Comparison of ENCODE assay signal across 14 cellular contexts in the genomic region with DNA sequence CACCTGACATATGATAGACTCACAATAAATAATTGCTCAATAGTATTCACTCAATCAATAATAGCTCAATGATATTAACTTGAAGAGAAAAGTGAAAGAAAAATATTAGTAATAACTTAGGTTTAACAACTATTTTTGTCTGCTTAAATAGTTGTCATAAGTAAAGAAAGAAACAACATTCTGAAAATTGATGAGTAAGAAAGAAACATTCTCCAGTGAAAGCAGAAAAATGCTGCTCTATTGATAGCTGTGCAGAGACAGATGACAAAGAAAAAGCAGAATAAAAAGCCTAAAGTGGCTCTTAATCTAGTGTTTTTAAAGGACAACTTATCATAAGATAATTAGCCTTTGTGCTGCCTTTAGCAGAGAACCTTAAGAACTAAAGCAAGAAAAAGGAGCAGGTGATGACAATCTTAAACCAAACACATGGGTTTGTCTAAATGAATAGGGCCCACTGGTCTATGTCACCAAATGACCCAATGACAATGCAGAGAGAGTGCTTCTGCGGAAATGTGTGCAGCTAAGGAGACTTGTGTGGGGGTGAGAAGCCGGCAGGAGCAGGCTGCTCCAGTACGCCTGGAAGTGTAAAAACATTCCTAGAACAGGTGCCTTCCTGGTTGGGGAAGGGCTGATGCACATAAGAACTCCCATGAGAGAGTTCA. TPM values are rescaled to one million over a fixed set of nuclear protein-coding genes. Genes with fewer than 3 reads are reported as not detected.
DNase-seq lines count a peak whose midpoint lies in the region; ATAC-seq, FAIRE-seq and TF ChIP-seq lines count a peak whose summit lies in the region.
"Had no signal": no experiment of that assay in that cellular context is flagged by ENCODE, and none has a peak within 500 bp of the region (broad histone marks: within the 10 kb centered on the region; RNA-seq: fewer than 3 reads in every experiment).

No MANE protein-coding gene starts in this region.

- TF ChIP-seq EP300 in GM12878 (IDR thresholded peaks at IDR 0.05; ENCODE audit: borderline replicate concordance in 1 of 2, control insufficient read depth in 1 of 2, low read depth in 2 of 2, low read length in 2 of 2): no peak

- CTCF ChIA-PET in GM12878 (lab: Yijun Ruan, JAX): interaction anchor here (0.6 to 2.0 kb wide), 3 partner anchors 9 to 172 kb away, joined by 3 to 7 read pairs (median 3); no protein-coding TSS in a partner anchor

- POLR2A ChIA-PET in GM12878 (lab: Charles Lee): interaction anchor here (0.5 to 0.6 kb wide), 2 partner anchors 142 to 179 kb away, joined by 3 to 4 read pairs; no protein-coding TSS in a partner anchor

- H3K27me3 ChIP-seq in GM12878 (replicated peaks in 1 of 2; ENCODE audit: control insufficient read depth in 2 of 2, insufficient read depth in 2 of 2, low read length in 1 of 2) (no peaks in the 10 kb centered on the region; a peak in 1 of 4 replicates), BE2C (no peaks in the 10 kb centered on the region), adrenal gland (no peaks in the 10 kb centered on the region)

- in situ Hi-C loops in GM12878 (cut with MboI): no loop called here

- no TSS peak for BruUV-seq in GM12878 (replicated peaks; lab: Mats Ljungman, UMichigan)

- ATAC-seq in GM18870 (IDR thresholded peaks at IDR 0.05; ENCODE audit: unreplicated experiment) (peak; percentile 82), GM21723 (IDR thresholded peaks at IDR 0.05; ENCODE audit: unreplicated experiment) (peak; percentile 78), HG03135 (IDR thresholded peaks at IDR 0.05; ENCODE audit: unreplicated experiment) (peak; percentile 53), GM12878 (peak; percentile 69), GM21825 (IDR thresholded peaks at IDR 0.05; ENCODE audit: unreplicated experiment) (no peak)
- ATAC-seq: naive thymus-derived CD4-positive, alpha-beta T cell had no signal

- no peak for TF ChIP-seq RAD21 in GM12878 (IDR thresholded peaks at IDR 0.05; ENCODE audit: insufficient read depth, low read depth, low read length)

- H2AFZ ChIP-seq in GM12878 (ENCODE audit: control insufficient read depth, low read depth, low read length): peak overlapping the region; percentile 14; the same call in 1 of the 2 replicates

- H3K4me2 ChIP-seq in GM12878 (ENCODE audit: control insufficient read depth, insufficient read depth): peak overlapping the region; percentile 76

- TF ChIP-seq CTCF in GM12878 (IDR thresholded peaks at IDR 0.05 in 2 of 3, conservative IDR thresholded peaks at IDR 0.05 in 1 of 3; ENCODE audit: control insufficient read depth in 2 of 3, extremely low read depth in 1 of 3, insufficient read depth in 1 of 3, low read depth in 3 of 3, low read length in 3 of 3): no peak
- no peak for TF ChIP-seq CTCF in BE2C (IDR thresholded peaks at IDR 0.05; ENCODE audit: low read depth, low read length)
- TF ChIP-seq CTCF in adrenal gland (IDR thresholded peaks at IDR 0.05): no peak

- RAD21 ChIA-PET in GM12878 (lab: Charles Lee; ENCODE audit: unreplicated experiment): interaction anchor here (0.6 kb wide), 1 partner anchor 8 kb away, joined by 7 read pairs; no protein-coding TSS in a partner anchor

- peak; percentile 71 for FAIRE-seq in GM12878 (lab: Jason Lieb, UNC)

- peak overlapping the region; percentile 9; the same call in 1 of the 2 replicates for H3K9ac ChIP-seq in GM12878 (ENCODE audit: control insufficient read depth, insufficient read depth, low read length)

- no peaks in the 10 kb centered on the region for H3K36me3 ChIP-seq in GM12878 (ENCODE audit: control insufficient read depth in 2 of 2, insufficient read depth in 2 of 2, low read length in 1 of 2)
- H3K36me3 ChIP-seq in BE2C: no peaks in the 10 kb centered on the region
- no peaks in the 10 kb centered on the region for H3K36me3 ChIP-seq in adrenal gland (replicated peaks in 1 of 2)

- H3K4me1 ChIP-seq in GM12878 (ENCODE audit: control insufficient read depth, insufficient read depth, low read length): peaks cover 22% of the 10 kb centered on the region
- no peaks in the 10 kb centered on the region for H3K4me1 ChIP-seq in BE2C
- H3K4me1 ChIP-seq in adrenal gland (replicated peaks in 1 of 2): no peaks in the 10 kb centered on the region

- H4K20me1 ChIP-seq in GM12878 (ENCODE audit: control insufficient read depth, insufficient read depth): no peaks in the 10 kb centered on the region

- H3K27ac ChIP-seq in GM12878 (ENCODE audit: control insufficient read depth, insufficient read depth) (peak overlapping the region; percentile 62), adrenal gland (no peak overlapping the region)
- H3K27ac ChIP-seq: RWPE1 had no signal

- 2% methylated on average over 3 of the region's 3 CpGs for WGBS in GM12878 (ENCODE audit: insufficient coverage, insufficient replicate concordance, low lambda C conversion rate, missing lambda C conversion rate)
- WGBS in adrenal gland, 4 donors: 85 to 95% (median 94%) methylated on average over 3 of the region's 3 CpGs

- TF ChIP-seq POLR2A in GM12878 (IDR thresholded peaks at IDR 0.05; ENCODE audit: low read depth, low read length) (no peak), adrenal gland (IDR thresholded peaks at IDR 0.05) (no peak)

- intact Hi-C loops in GM12878 (cut with micrococcal nuclease; ENCODE audit: unreplicated experiment) (no loop called here), adrenal gland (cut with DNase I) (no loop called here)

- H3K9me3 ChIP-seq in GM12878 (replicated peaks; ENCODE audit: control insufficient read depth, insufficient read depth, low read length): no peaks in the 10 kb centered on the region
- no peaks in the 10 kb centered on the region for H3K9me3 ChIP-seq in BE2C
- H3K9me3 ChIP-seq in adrenal gland (replicated peaks in 1 of 3): no peaks in the 10 kb centered on the region

- SMC1A ChIA-PET in GM12878 (lab: Charles Lee; ENCODE audit: uncharacterized antibody, unreplicated experiment): interaction anchor here (1.1 kb wide), 1 partner anchor 792 kb away, joined by 3 read pairs; no protein-coding TSS in a partner anchor

- DNase-seq in GM12878 (ENCODE audit: low read depth, low spot score): no peak
- DNase-seq in BE2C: no peak
- DNase-seq in adrenal gland: no peak
- no peak for DNase-seq in NCI-H2081 (lab: John Stamatoyannopoulos, UW)
- DNase-seq: activated CD4-positive, alpha-beta memory T cell treated with anti-CD3 and anti-CD28 coated beads for 36 hours; activated effector memory CD4-positive, alpha-beta T cell treated with Interleukin-2 at 50 U/mL for 16 hours; effector CD8-positive, alpha-beta T cell; GF-D8; naive thymus-derived CD4-positive, alpha-beta T cell had no signal

- H3K79me2 ChIP-seq in GM12878 (ENCODE audit: control insufficient read depth, insufficient read depth, low read length): no peaks in the 10 kb centered on the region

- H3K4me3 ChIP-seq in GM12878 (no peak overlapping the region), BE2C (ENCODE audit: low read depth, low read length) (no peak overlapping the region), adrenal gland (no peak overlapping the region)

TF ChIP-seq in GM12878, 131 proteins besides CTCF, POLR2A, EP300 and RAD21 (continues in another document):
- TF ChIP-seq, protein P1, sequence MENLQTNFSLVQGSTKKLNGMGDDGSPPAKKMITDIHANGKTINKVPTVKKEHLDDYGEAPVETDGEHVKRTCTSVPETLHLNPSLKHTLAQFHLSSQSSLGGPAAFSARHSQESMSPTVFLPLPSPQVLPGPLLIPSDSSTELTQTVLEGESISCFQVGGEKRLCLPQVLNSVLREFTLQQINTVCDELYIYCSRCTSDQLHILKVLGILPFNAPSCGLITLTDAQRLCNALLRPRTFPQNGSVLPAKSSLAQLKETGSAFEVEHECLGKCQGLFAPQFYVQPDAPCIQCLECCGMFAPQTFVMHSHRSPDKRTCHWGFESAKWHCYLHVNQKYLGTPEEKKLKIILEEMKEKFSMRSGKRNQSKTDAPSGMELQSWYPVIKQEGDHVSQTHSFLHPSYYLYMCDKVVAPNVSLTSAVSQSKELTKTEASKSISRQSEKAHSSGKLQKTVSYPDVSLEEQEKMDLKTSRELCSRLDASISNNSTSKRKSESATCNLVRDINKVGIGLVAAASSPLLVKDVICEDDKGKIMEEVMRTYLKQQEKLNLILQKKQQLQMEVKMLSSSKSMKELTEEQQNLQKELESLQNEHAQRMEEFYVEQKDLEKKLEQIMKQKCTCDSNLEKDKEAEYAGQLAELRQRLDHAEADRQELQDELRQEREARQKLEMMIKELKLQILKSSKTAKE (IDR thresholded peaks at IDR 0.05; ENCODE audit: low read depth, poor library complexity, severe bottlenecking): no peak
- peak; percentile 70 for TF ChIP-seq JUNB (IDR thresholded peaks at IDR 0.05)
- no peak for TF ChIP-seq SMARCA5 (IDR thresholded peaks at IDR 0.05)
- TF ChIP-seq ESRRA (IDR thresholded peaks at IDR 0.05; ENCODE audit: low read length): no peak
- 0 out of 2 replicates have a peak, but pooled peaks have one; percentile 23 for TF ChIP-seq CREB1 (IDR thresholded peaks at IDR 0.05; ENCODE audit: low read depth)
- TF ChIP-seq RAD51 (IDR thresholded peaks at IDR 0.05): no peak
- TF ChIP-seq NFIC (IDR thresholded peaks at IDR 0.05; ENCODE audit: low read depth, low read length): peak; percentile 64
- peak; percentile 64; the same call in 1 of the 2 replicates for TF ChIP-seq MEF2A (IDR thresholded peaks at IDR 0.05; ENCODE audit: insufficient read depth, low read depth, low read length)

RNA-seq across cellular contexts. Expression of a gene that starts 13.2 kb away (rescaled TPM):
- total RNA-seq in GM12878 (2013; cell fraction: nucleolus; rRNA removed): not detected in 2 replicates
- total RNA-seq in GM12878 (2014; rRNA removed): 0.11 and 0.34 TPM in 2 replicates
- 0.04 and 0.09 TPM in 2 replicates for total RNA-seq in GM12878 (2014; rRNA removed; fragmentation: Illumina TruSeq; extraction: Trizol)
- total RNA-seq in GM12878 (2021): 0.18 and 0.80 TPM in 2 replicates
- not detected for polyA plus RNA-seq in GM12878 (2011; ENCODE audit: low read depth)
- 0.42 and 0.65 TPM in 2 replicates for polyA plus RNA-seq in GM12878 (2011; rRNA removed)
- polyA plus RNA-seq in GM12878 (2011; cell fraction: cytosol; rRNA removed): 0.69 and 2.3 TPM in 2 replicates
- polyA plus RNA-seq in GM12878 (2011; cell fraction: nucleus; rRNA removed): 2.6 and 3.2 TPM in 2 replicates
- 0.08 and 0.41 TPM in 2 replicates for polyA plus RNA-seq in GM12878 (2012)
- polyA plus RNA-seq in GM12878 (2014; fragmentation: Illumina TruSeq; extraction: Trizol): 0.02 and 0.03 TPM in 2 replicates
- polyA plus RNA-seq in GM12878 (2014; fragmentation: Nextera tagmentation; extraction: Ambion mirVana): under 1 TPM; 0.03 to 0.05 TPM
- polyA plus RNA-seq in GM12878 (2014; rRNA removed): 0.12 and 0.22 TPM in 2 replicates
- polyA plus RNA-seq in GM12878 (2016; fragmentation: Nextera tagmentation; extraction: Ambion mirVana): under 1 TPM; 0.15 to 0.35 TPM
- polyA minus RNA-seq in GM12878 (2011; rRNA and poly(A)+ RNA removed): 0.80 and 1.0 TPM in 2 replicates
- 1.3 and 3.0 TPM in 2 replicates for polyA minus RNA-seq in GM12878 (2011; cell fraction: cytosol; rRNA and poly(A)+ RNA removed)
- polyA minus RNA-seq in GM12878 (2011; cell fraction: nucleus; rRNA and poly(A)+ RNA removed): 0.73 and 2.4 TPM in 2 replicates
- polyA plus RNA-seq in BE2C (2012; ENCODE audit: insufficient read depth, insufficient read length, low read depth): not detected
- 1 to 10 TPM in 7 of 8 donors, under 1 TPM in 1; 0.60 to 7.8 (median 3.9) TPM for total RNA-seq in adrenal gland
- 1 to 10 TPM in 2 of 3 donors, under 1 TPM in 1; 0.95 to 1.5 (median 1.2) TPM for polyA plus RNA-seq in adrenal gland
- total RNA-seq: activated CD4-positive, alpha-beta memory T cell treated with anti-CD3 and anti-CD28 coated beads for 36 hours had no signal
- polyA plus RNA-seq: naive thymus-derived CD4-positive, alpha-beta T cell had no signal
